Comparison of ENCODE assay signal across 11 cellular contexts in the genomic region with DNA sequence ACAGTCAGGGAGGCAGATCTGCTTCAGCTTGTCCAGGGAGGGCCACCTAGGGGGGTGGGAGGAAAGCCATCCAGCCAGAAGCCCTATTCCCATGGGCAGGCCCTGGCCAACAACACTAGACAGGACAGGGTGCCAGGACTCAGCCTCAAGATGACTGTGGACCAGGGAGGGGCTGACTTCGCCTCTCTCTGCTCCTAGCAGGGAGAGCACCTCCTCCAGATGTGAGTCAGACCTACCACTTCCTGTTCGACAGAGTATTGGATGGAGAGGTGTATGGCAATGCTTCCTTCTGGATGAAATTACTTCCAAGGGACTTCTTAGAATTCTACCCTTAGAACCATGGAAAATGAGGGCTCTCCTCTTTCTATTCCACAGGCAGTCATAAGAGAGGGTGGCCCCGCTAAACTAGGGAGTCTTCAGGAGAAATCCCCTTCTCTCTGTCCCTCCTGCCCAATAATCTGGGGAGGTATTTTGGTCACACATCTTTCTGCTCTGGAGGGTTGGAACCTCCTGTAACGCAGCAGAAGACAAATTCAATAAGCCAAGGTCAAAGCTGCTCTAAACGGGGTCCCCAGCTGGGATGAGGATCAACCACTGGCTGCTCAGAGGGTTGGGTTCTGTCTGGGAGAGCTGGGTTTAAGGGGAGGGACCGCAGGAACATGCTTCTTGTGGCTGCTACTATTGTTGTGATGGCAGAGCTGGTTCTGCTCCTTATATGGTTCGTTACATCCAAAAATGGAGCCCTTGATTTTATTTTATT. TPM values are rescaled to one million over a fixed set of nuclear protein-coding genes. Genes with fewer than 3 reads are reported as not detected.
A peak's percentile ranks its signal among the peaks of the same experiment; 100 is the strongest.
DNase-seq lines count a peak whose midpoint lies in the region; ATAC-seq and TF ChIP-seq lines count a peak whose summit lies in the region.
"Had no signal": no experiment of that assay in that cellular context is flagged by ENCODE, and none has a peak within 500 bp of the region (broad histone marks: within the 10 kb centered on the region; RNA-seq: fewer than 3 reads in every experiment).

No MANE protein-coding gene starts in this region.

- H3K4me1 Mint-ChIP-seq in activated CD4-positive, alpha-beta T cell treated with anti-CD3 and anti-CD28 coated beads, Interleukin-2, amount 10 ng/mL, durations not matched to agents 7 days and 5 days: peaks cover 6% of the 10 kb centered on the region
- peaks cover 13% of the 10 kb centered on the region for H3K4me1 Mint-ChIP-seq in activated CD4-positive, alpha-beta memory T cell treated with anti-CD3 and anti-CD28 coated beads, Interleukin-2, amount 10 ng/mL, durations not matched to agents 7 days and 5 days

- H3K27ac Mint-ChIP-seq in activated CD4-positive, alpha-beta T cell treated with anti-CD3 and anti-CD28 coated beads, Interleukin-2, amount 10 ng/mL, durations not matched to agents 7 days and 5 days: no peak overlapping the region
- H3K27ac Mint-ChIP-seq in activated CD4-positive, alpha-beta memory T cell treated with anti-CD3 and anti-CD28 coated beads, Interleukin-2, amount 10 ng/mL, durations not matched to agents 7 days and 5 days: no peak overlapping the region

- POLR2A ChIA-PET in activated CD4-positive, alpha-beta T cell treated with anti-CD3 and anti-CD28 coated beads, Interleukin-2, amount 10 ng/mL, durations not matched to agents 7 days and 5 days (lab: Charles Lee): no interaction called here
- POLR2A ChIA-PET in activated CD4-positive, alpha-beta memory T cell treated with anti-CD3 and anti-CD28 coated beads, Interleukin-2, amount 10 ng/mL, durations not matched to agents 7 days and 5 days (lab: Charles Lee): no interaction called here

- no peaks in the 10 kb centered on the region for H3K9me3 ChIP-seq in osteoblast (ENCODE audit: low read depth, low read length)

- no peak overlapping the region for H3K4me3 Mint-ChIP-seq in activated CD4-positive, alpha-beta T cell treated with anti-CD3 and anti-CD28 coated beads, Interleukin-2, amount 10 ng/mL, durations not matched to agents 7 days and 5 days
- H3K4me3 Mint-ChIP-seq in activated CD4-positive, alpha-beta memory T cell treated with anti-CD3 and anti-CD28 coated beads, Interleukin-2, amount 10 ng/mL, durations not matched to agents 7 days and 5 days: no peak overlapping the region

- no peaks in the 10 kb centered on the region for H3K9me3 Mint-ChIP-seq in activated CD4-positive, alpha-beta T cell treated with anti-CD3 and anti-CD28 coated beads, Interleukin-2, amount 10 ng/mL, durations not matched to agents 7 days and 5 days
- H3K9me3 Mint-ChIP-seq in activated CD4-positive, alpha-beta memory T cell treated with anti-CD3 and anti-CD28 coated beads, Interleukin-2, amount 10 ng/mL, durations not matched to agents 7 days and 5 days: no peaks in the 10 kb centered on the region

- H2AFZ ChIP-seq in osteoblast (ENCODE audit: low read length): peak overlapping the region; percentile 3

- H3K4me2 ChIP-seq in osteoblast (ENCODE audit: insufficient read depth, low read length): no peak overlapping the region

- no peaks in the 10 kb centered on the region for H3K27me3 ChIP-seq in osteoblast (ENCODE audit: insufficient read depth, low read length)

- no peaks in the 10 kb centered on the region for H3K36me3 ChIP-seq in osteoblast (ENCODE audit: insufficient read depth, low read length)

- peak; percentile 53 for ATAC-seq in HG03045 (IDR thresholded peaks at IDR 0.05; ENCODE audit: unreplicated experiment)
- no peak for ATAC-seq in GM19467 (IDR thresholded peaks at IDR 0.05; ENCODE audit: unreplicated experiment)
- ATAC-seq in GM21423 (IDR thresholded peaks at IDR 0.05; ENCODE audit: unreplicated experiment): no peak

- H3K4me3 ChIP-seq in osteoblast (ENCODE audit: insufficient read depth, low read length): no peak overlapping the region
- no peak overlapping the region for H3K4me3 ChIP-seq in coronary artery

- H3K27ac ChIP-seq in osteoblast (ENCODE audit: low read depth, low read length) (no peak overlapping the region), coronary artery (no peak overlapping the region)

- no peaks in the 10 kb centered on the region for H4K20me1 ChIP-seq in osteoblast (ENCODE audit: insufficient read depth, low read length)

- H3K27me3 Mint-ChIP-seq in activated CD4-positive, alpha-beta T cell treated with anti-CD3 and anti-CD28 coated beads, Interleukin-2, amount 10 ng/mL, durations not matched to agents 7 days and 5 days: peaks cover 2% of the 10 kb centered on the region
- peaks cover 2% of the 10 kb centered on the region for H3K27me3 Mint-ChIP-seq in activated CD4-positive, alpha-beta memory T cell treated with anti-CD3 and anti-CD28 coated beads, Interleukin-2, amount 10 ng/mL, durations not matched to agents 7 days and 5 days

- no peak for TF ChIP-seq CTCF in osteoblast (IDR thresholded peaks at IDR 0.05; ENCODE audit: extremely low read depth, low read depth, low read length)
- TF ChIP-seq CTCF in coronary artery (IDR thresholded peaks at IDR 0.05): no peak

- H3K4me1 ChIP-seq in osteoblast (ENCODE audit: insufficient read depth, low read length): peaks cover 9% of the 10 kb centered on the region

- H3K79me2 ChIP-seq in osteoblast (ENCODE audit: insufficient read depth, low read length): no peaks in the 10 kb centered on the region

- CTCF ChIA-PET in activated CD4-positive, alpha-beta T cell treated with anti-CD3 and anti-CD28 coated beads, Interleukin-2, amount 10 ng/mL, durations not matched to agents 7 days and 5 days (lab: Charles Lee): interaction anchor here (0.7 to 1.3 kb wide), 4 partner anchors 7 to 23 kb away, joined by 3 read pairs; a partner anchor contains a TSS
- CTCF ChIA-PET in activated CD4-positive, alpha-beta memory T cell treated with anti-CD3 and anti-CD28 coated beads, Interleukin-2, amount 10 ng/mL, durations not matched to agents 7 days and 5 days (lab: Charles Lee): no interaction called here

- DNase-seq in activated CD4-positive, alpha-beta T cell treated with anti-CD3 and anti-CD28 coated beads for 48 hours: peak; percentile 52
- DNase-seq in activated CD4-positive, alpha-beta T cell treated with anti-CD3 and anti-CD28 coated beads, Interleukin-2, amount 10 ng/mL, durations not matched to agents 7 days and 5 days: no peak
- DNase-seq in activated CD4-positive, alpha-beta memory T cell treated with anti-CD3 and anti-CD28 coated beads, Interleukin-2, amount 10 ng/mL, durations not matched to agents 7 days and 5 days: peak; percentile 28
- DNase-seq in osteoblast (ENCODE audit: insufficient read length, low spot score, missing footprints): peak; percentile 87
- DNase-seq in coronary artery (ENCODE audit: low spot score): no peak
- DNase-seq: activated effector memory CD4-positive, alpha-beta T cell treated with anti-CD3 and anti-CD28 coated beads, Interleukin-2, amount 50 U/mL, for 16 hours; hippocampal formation; KG1 had no signal

- no peaks in the 10 kb centered on the region for H3K36me3 Mint-ChIP-seq in activated CD4-positive, alpha-beta T cell treated with anti-CD3 and anti-CD28 coated beads, Interleukin-2, amount 10 ng/mL, durations not matched to agents 7 days and 5 days (ENCODE audit: low read depth)
- H3K36me3 Mint-ChIP-seq in activated CD4-positive, alpha-beta memory T cell treated with anti-CD3 and anti-CD28 coated beads, Interleukin-2, amount 10 ng/mL, durations not matched to agents 7 days and 5 days (ENCODE audit: low read depth): no peaks in the 10 kb centered on the region

RNA-seq across cellular contexts. Expression of a gene that starts 23.2 kb away (rescaled TPM):
- 10 to 100 TPM; 13.6 to 17.3 TPM for total RNA-seq in activated CD4-positive, alpha-beta T cell treated with anti-CD3 and anti-CD28 coated beads, Interleukin-2, amount 10 ng/mL, durations not matched to agents 7 days and 5 days
- 10 to 100 TPM; 11.5 to 12.3 TPM for total RNA-seq in activated CD4-positive, alpha-beta memory T cell treated with anti-CD3 and anti-CD28 coated beads, Interleukin-2, amount 10 ng/mL, durations not matched to agents 7 days and 5 days
- total RNA-seq in osteoblast: 11.5 and 15.6 TPM in 2 replicates

RNA-seq across cellular contexts. Expression of a gene that starts 28.5 kb away (rescaled TPM):
- total RNA-seq in activated CD4-positive, alpha-beta T cell treated with anti-CD3 and anti-CD28 coated beads, Interleukin-2, amount 10 ng/mL, durations not matched to agents 7 days and 5 days: 10 to 100 TPM; 34.4 to 38.9 TPM
- total RNA-seq in activated CD4-positive, alpha-beta memory T cell treated with anti-CD3 and anti-CD28 coated beads, Interleukin-2, amount 10 ng/mL, durations not matched to agents 7 days and 5 days: 10 to 100 TPM; 34.0 to 34.6 TPM
- total RNA-seq in osteoblast: 48.9 and 77.2 TPM in 2 replicates

Comparison
In these comparisons a context has a peak if more than half of its experiments do, and no peak if none do; other contexts are left out.
1. DNase-seq: peak in activated CD4-positive, alpha-beta T cell treated with anti-CD3 and anti-CD28 coated beads for 48 hours (single experiment), activated CD4-positive, alpha-beta memory T cell treated with anti-CD3 and anti-CD28 coated beads, Interleukin-2, amount 10 ng/mL, durations not matched to agents 7 days and 5 days (single experiment) and osteoblast (single experiment); none in activated CD4-positive, alpha-beta T cell treated with anti-CD3 and anti-CD28 coated beads, Interleukin-2, amount 10 ng/mL, durations not matched to agents 7 days and 5 days (single experiment) and coronary artery (single experiment).